Comparison of ENCODE assay signal across 8 cellular contexts in genomic region chr1:27575861-27576331, GRCh38. TPM values are rescaled to one million over a fixed set of nuclear protein-coding genes. Genes with fewer than 3 reads are reported as not detected.
DNase-seq lines count a peak whose midpoint lies in the region; ATAC-seq and TF ChIP-seq lines count a peak whose summit lies in the region.

No MANE protein-coding gene starts in this region.

- no peaks in the 10 kb centered on the region for H3K9me3 Mint-ChIP-seq in endothelial cell (ENCODE audit: unreplicated experiment)

- H3K36me3 ChIP-seq in GM06990 (ENCODE audit: control insufficient read depth, insufficient read depth, low read length) (no peaks in the 10 kb centered on the region), mesodermal cell (ENCODE audit: control insufficient read depth, insufficient read depth, low read length) (peaks cover 3% of the 10 kb centered on the region), aorta (ENCODE audit: control insufficient read depth in 1 of 2, insufficient read depth in 2 of 2, low read length in 1 of 2) (no peaks in the 10 kb centered on the region)

- peaks cover 40% of the 10 kb centered on the region for H3K4me1 Mint-ChIP-seq in endothelial cell (ENCODE audit: unreplicated experiment)

- peak overlapping the region; percentile 92 for H3K27ac ChIP-seq in mesodermal cell (ENCODE audit: low read depth, low read length, severe bottlenecking)
- H3K27ac ChIP-seq in aorta (ENCODE audit: low read depth in 1 of 2, low read length in 2 of 2) = peak overlapping the region; percentile 82 to 94

- peak overlapping the region; percentile 33 for H3K4me3 ChIP-seq in GM06990 (replicated peaks; ENCODE audit: low read depth, low read length)
- H3K4me3 ChIP-seq in mesodermal cell (ENCODE audit: extremely low read depth, insufficient read depth, low read length, poor library complexity, severe bottlenecking) = peak overlapping the region; percentile 18
- H3K4me3 ChIP-seq in aorta (ENCODE audit: low read length in 2 of 2) = peak overlapping the region; percentile 17 to 27

- DNase-seq in GM06990 (ENCODE audit: extremely low read depth, insufficient read length) = no peak
- peak; percentile 47 for DNase-seq in NCI-H2227 treated with DMSO at 0.1 percent for 48 hours (lab: John Stamatoyannopoulos, UW)
- peak; percentile 59 for DNase-seq in endothelial cell (ENCODE audit: low spot score)
- peak; percentile 87 to 93 for DNase-seq in aorta
- no peak for DNase-seq in stimulated activated CD8-positive, alpha-beta memory T cell treated with anti-CD3 and anti-CD28 coated beads, Interleukin-4, amount 100 ng/mL, for 48 hours
- DNase-seq in NCI-H345 treated with DMSO at 0.1 percent for 48 hours (lab: John Stamatoyannopoulos, UW; ENCODE audit: unreplicated experiment) = no peak
- DNase-seq in Kasumi-1 (lab: John Stamatoyannopoulos, UW) = no peak

- no peak overlapping the region for H3K27ac Mint-ChIP-seq in endothelial cell (ENCODE audit: unreplicated experiment)

- ATAC-seq in aorta (ENCODE audit: low FRiP score) = peak; percentile 77

- 2 to 6% methylated on average over 24 to 28 of the region's 42 CpGs for WGBS in mesodermal cell (ENCODE audit: insufficient coverage in 2 of 2), 2 experiments
- 3 to 4% methylated on average over 35 to 42 of the region's 42 CpGs for WGBS in aorta, 2 donors

- no peaks in the 10 kb centered on the region for H3K9me3 ChIP-seq in mesodermal cell (ENCODE audit: control insufficient read depth, low read length)
- H3K9me3 ChIP-seq in aorta (ENCODE audit: control insufficient read depth, low read length) = no peaks in the 10 kb centered on the region

- TF ChIP-seq CTCF in GM06990 (IDR thresholded peaks at IDR 0.05; ENCODE audit: insufficient read depth, low read length, poor library complexity, severe bottlenecking) (peak; percentile 32), endothelial cell (IDR thresholded peaks at IDR 0.05; ENCODE audit: unreplicated experiment) (no peak)

- intact Hi-C loops in aorta (cut with DNase I) = loop anchor here in 1 of 2 donors (2.0 kb wide), 1 partner anchor 23 kb away; no protein-coding TSS in a partner anchor

- H3K36me3 Mint-ChIP-seq in endothelial cell (ENCODE audit: low read depth, unreplicated experiment) = peaks cover 7% of the 10 kb centered on the region

- peaks cover 6% of the 10 kb centered on the region for H3K27me3 Mint-ChIP-seq in endothelial cell (ENCODE audit: unreplicated experiment)

- H3K4me1 ChIP-seq in mesodermal cell (ENCODE audit: control insufficient read depth, insufficient read depth, low read length, poor library complexity, severe bottlenecking) (peaks cover 63% of the 10 kb centered on the region), aorta (ENCODE audit: control insufficient read depth in 1 of 2, insufficient read depth in 2 of 2, low read length in 2 of 2) (peaks cover 0 to 5% of the 10 kb centered on the region in 2 donors)

- H3K27me3 ChIP-seq in GM06990 (replicated peaks; ENCODE audit: control insufficient read depth, insufficient read depth, low read length) (no peaks in the 10 kb centered on the region), aorta (ENCODE audit: control insufficient read depth in 1 of 2, insufficient read depth in 2 of 2, low read length in 1 of 2) (no peaks in the 10 kb centered on the region)

- no peak overlapping the region for H3K4me3 Mint-ChIP-seq in endothelial cell (ENCODE audit: unreplicated experiment)

RNA-seq across cellular contexts. Expression of gene AHDC1, which starts 28.0 kb away (rescaled TPM):
- total RNA-seq in endothelial cell (ENCODE audit: unreplicated experiment) (48.0 TPM), aorta (10 to 100 TPM; 63.5 to 89.1 TPM)
- 44.6 TPM for polyA plus RNA-seq in mesodermal cell (2013, experiment 1 of 2)
- 35.0 TPM for polyA plus RNA-seq in mesodermal cell (2013, experiment 2 of 2)
- polyA plus RNA-seq in aorta = 10 to 100 TPM in 1 of 2 donors, 1 to 10 TPM in 1; 7.8 to 23.9 TPM

RNA-seq across cellular contexts. Expression of gene FGR, which starts 59.1 kb away (rescaled TPM):
- 0.46 TPM for total RNA-seq in endothelial cell (ENCODE audit: unreplicated experiment)
- polyA plus RNA-seq in mesodermal cell (2013, experiment 1 of 2) = not detected
- not detected for polyA plus RNA-seq in mesodermal cell (2013, experiment 2 of 2)
- total RNA-seq in aorta = 10 to 100 TPM; 12.1 to 21.7 TPM
- 10 to 100 TPM in 1 of 2 donors, 1 to 10 TPM in 1; 2.8 to 12.1 TPM for polyA plus RNA-seq in aorta

Comparison
In these comparisons a context has a peak if more than half of its experiments do, and no peak if none do; other contexts are left out.
1. DNase-seq: peak in NCI-H2227 treated with DMSO at 0.1 percent for 48 hours (single experiment), endothelial cell (single experiment) and aorta (2 of 2); none in GM06990 (single experiment), stimulated activated CD8-positive, alpha-beta memory T cell treated with anti-CD3 and anti-CD28 coated beads, Interleukin-4, amount 100 ng/mL, for 48 hours (single experiment), NCI-H345 treated with DMSO at 0.1 percent for 48 hours (single experiment) and Kasumi-1 (0 of 2).
2. Peak in every context shown above with its lines, with median percentiles within 50 percentile points of each other: H3K4me3 ChIP-seq.